ENCODE assay signal across 25 cellular contexts in genomic region chr17:61227866-61228265, GRCh38.
"Had no signal": no experiment of that assay in that cellular context is flagged by ENCODE, and none has a peak within 500 bp of the region (broad histone marks: within the 10 kb centered on the region; RNA-seq: fewer than 3 reads in every experiment).

No MANE protein-coding gene starts in this region.

- H3K36me3 Mint-ChIP-seq: immature natural killer cell, natural killer cell had no signal

- FAIRE-seq: islet of Langerhans, kidney had no signal

- H3K9me3 Mint-ChIP-seq: immature natural killer cell; naive B cell; natural killer cell; stimulated activated naive B cell treated with anti-CD40 and anti-IgM and Interleukin-4, amounts not matched to agents 10 μg/mL and 1 μg/mL and 100 μg/mL, for 72 hours had no signal

- H3K27me3 Mint-ChIP-seq: naive B cell; stimulated activated naive B cell treated with anti-CD40 and anti-IgM and Interleukin-4, amounts not matched to agents 10 μg/mL and 1 μg/mL and 100 μg/mL, for 72 hours had no signal

- H3K9me3 ChIP-seq: left lung, lower lobe of right lung, ovary, right atrium auricular region, right lobe of liver, stomach, testis, thyroid gland, transverse colon, upper lobe of left lung had no signal

- ATAC-seq: left colon; left lung; lower lobe of right lung; natural killer cell; right lobe of liver; stimulated activated naive B cell treated with anti-CD40 and anti-IgM and Interleukin-4, amounts not matched to agents 10 μg/mL and 1 μg/mL and 100 μg/mL, for 72 hours; stimulated activated naive CD8-positive, alpha-beta T cell treated with anti-CD3 and anti-CD28 coated beads, Interleukin-15, Interleukin-2, amounts not matched to agents 100 U/mL and 50 U/mL, for 24 hours had no signal

- H3K27ac ChIP-seq: left lung, lower lobe of right lung, ovary, right atrium auricular region, right lobe of liver, stomach, testis, thyroid gland, transverse colon, upper lobe of left lung had no signal

- H3K4me3 Mint-ChIP-seq: immature natural killer cell; naive B cell; natural killer cell; stimulated activated naive B cell treated with anti-CD40 and anti-IgM and Interleukin-4, amounts not matched to agents 10 μg/mL and 1 μg/mL and 100 μg/mL, for 72 hours had no signal

- DNase-seq: hippocampal formation; immature natural killer cell; kidney; left colon; left lung; lower lobe of right lung; mammary epithelial cell; mesenchymal stem cell; naive B cell; natural killer cell; ovary; right lobe of liver; stimulated activated CD4-positive, alpha-beta T cell treated with anti-CD3 and anti-CD28 coated beads, Interleukin-2, amount 100 ng/mL, for 24 hours; stimulated activated CD4-positive, alpha-beta T cell treated with anti-CD3 and anti-CD28 coated beads, Interleukin-4, amount 100 ng/mL, for 1 hour; stimulated activated naive B cell treated with anti-CD40 and anti-IgM and Interleukin-4, amounts not matched to agents 10 μg/mL and 1 μg/mL and 100 μg/mL, for 72 hours; stimulated activated naive CD8-positive, alpha-beta T cell treated with anti-CD3 and anti-CD28 coated beads, Interleukin-15, Interleukin-2, amounts not matched to agents 100 U/mL and 50 U/mL, for 24 hours; stomach; testis; thyroid gland; transverse colon; upper lobe of left lung had no signal

- H3K36me3 ChIP-seq: left lung, lower lobe of right lung, ovary, right atrium auricular region, right lobe of liver, stomach, thyroid gland, transverse colon, upper lobe of left lung had no signal

- H3K27me3 ChIP-seq: left lung, ovary, right atrium auricular region, right lobe of liver, stomach, testis, thyroid gland, transverse colon, upper lobe of left lung had no signal

- H3K4me3 ChIP-seq: left lung, lower lobe of right lung, ovary, right atrium auricular region, right lobe of liver, smooth muscle cell, stomach, testis, thyroid gland, transverse colon, upper lobe of left lung had no signal

- H3K27ac Mint-ChIP-seq: immature natural killer cell; natural killer cell; progenitor cell of endocrine pancreas; stimulated activated naive B cell treated with anti-CD40 and anti-IgM and Interleukin-4, amounts not matched to agents 10 μg/mL and 1 μg/mL and 100 μg/mL, for 72 hours had no signal

- H3K4me2 ChIP-seq: smooth muscle cell had no signal

- H3K4me1 ChIP-seq: lower lobe of right lung, right atrium auricular region, testis, transverse colon had no signal
